Comparison of ENCODE assay signal across 9 cellular contexts in genomic region chr15:59373215-59373614, GRCh38. TPM values are rescaled to one million over a fixed set of nuclear protein-coding genes. Genes with fewer than 3 reads are reported as not detected.
DNase-seq lines count a peak whose midpoint lies in the region; ATAC-seq and TF ChIP-seq lines count a peak whose summit lies in the region.
"Had no signal": no experiment of that assay in that cellular context is flagged by ENCODE, and none has a peak within 500 bp of the region (broad histone marks: within the 10 kb centered on the region; RNA-seq: fewer than 3 reads in every experiment).

No MANE protein-coding gene starts in this region.

- no peaks in the 10 kb centered on the region for H3K9me2 ChIP-seq in OCI-LY1 (ENCODE audit: low read depth, low read length)

- TF ChIP-seq CTCF in BE2C (IDR thresholded peaks at IDR 0.05; ENCODE audit: low read depth, low read length) (no peak), OCI-LY1 (IDR thresholded peaks at IDR 0.05; ENCODE audit: low read length) (no peak), endodermal cell (conservative IDR thresholded peaks at IDR 0.05) (no peak), neural crest cell (conservative IDR thresholded peaks at IDR 0.05) (no peak), mucosa of descending colon (IDR thresholded peaks at IDR 0.05) (no peak)

- no peak overlapping the region for H2AFZ ChIP-seq in OCI-LY1 (ENCODE audit: low read length)

- DNase-seq in BE2C (no peak), endodermal cell (no peak), neural crest cell (ENCODE audit: low read depth, low spot score) (no peak), DMS153 (lab: John Stamatoyannopoulos, UW) (no peak), mucosa of descending colon (no peak), amygdala (lab: John Stamatoyannopoulos, UW) (no peak), OCI-M2 (lab: John Stamatoyannopoulos, UW; ENCODE audit: unreplicated experiment) (no peak)
- DNase-seq: activated naive CD4-positive, alpha-beta T cell had no signal

- H3K79me2 ChIP-seq in OCI-LY1 (ENCODE audit: insufficient read depth, low read length): peaks cover 69% of the 10 kb centered on the region

- H3K27ac ChIP-seq in OCI-LY1 (ENCODE audit: low read depth, low read length, poor library complexity, severe bottlenecking) (peak overlapping the region; percentile 86), endodermal cell (ENCODE audit: low read depth, low read length) (no peak overlapping the region)

- WGBS in endodermal cell (ENCODE audit: insufficient coverage in 1 of 2, insufficient read length in 1 of 2), 2 experiments: 6 to 7% methylated on average over 3 to 4 of the region's 6 CpGs

- H3K4me3 ChIP-seq in BE2C (ENCODE audit: low read depth, low read length) (peak overlapping the region; percentile 68), OCI-LY1 (ENCODE audit: low read depth, low read length, poor library complexity, severe bottlenecking) (peak overlapping the region; percentile 87), endodermal cell (ENCODE audit: low read length) (peak overlapping the region; percentile 91), mucosa of descending colon (no peak overlapping the region)

- H3K9ac ChIP-seq in OCI-LY1 (ENCODE audit: low read length) (peak overlapping the region; percentile 99), endodermal cell (ENCODE audit: extremely low read depth, low read length, poor library complexity, severe bottlenecking) (peak overlapping the region; percentile 89)

- H3F3A ChIP-seq in OCI-LY1 (ENCODE audit: insufficient read depth, low read length): 0 out of 2 replicates have a peak, but pooled peaks cover 3% of the 10 kb centered on the region

- H3K4me1 ChIP-seq in BE2C (no peaks in the 10 kb centered on the region), OCI-LY1 (ENCODE audit: insufficient read depth, low read length, severe bottlenecking) (peaks cover 67% of the 10 kb centered on the region), endodermal cell (ENCODE audit: control insufficient read depth, insufficient read depth, low read length) (no peaks in the 10 kb centered on the region), mucosa of descending colon (ENCODE audit: low read depth) (no peaks in the 10 kb centered on the region)

- H3K27me3 Mint-ChIP-seq in endodermal cell (ENCODE audit: insufficient read depth): peaks cover 17% of the 10 kb centered on the region
- H3K27me3 Mint-ChIP-seq in neural crest cell (ENCODE audit: low read depth): peaks cover 32% of the 10 kb centered on the region

- ATAC-seq in mucosa of descending colon: no peak

- H4K20me1 ChIP-seq in OCI-LY1 (ENCODE audit: insufficient read depth, low read length): no peaks in the 10 kb centered on the region

- H3K4me3 Mint-ChIP-seq in endodermal cell (peak overlapping the region; percentile 82), neural crest cell (peak overlapping the region; percentile 97)

- intact Hi-C loops in mucosa of descending colon (cut with DNase I, micrococcal nuclease): no loop called here

- H3K4me1 Mint-ChIP-seq in endodermal cell: peaks cover 13% of the 10 kb centered on the region
- H3K4me1 Mint-ChIP-seq in neural crest cell: peaks cover 19% of the 10 kb centered on the region

- peak overlapping the region; percentile 79 for H3K4me2 ChIP-seq in OCI-LY1 (ENCODE audit: low read length)

- H3K27me3 ChIP-seq in BE2C: peaks cover 66% of the 10 kb centered on the region
- H3K27me3 ChIP-seq in OCI-LY1 (ENCODE audit: insufficient read depth, low read length): no peaks in the 10 kb centered on the region
- H3K27me3 ChIP-seq in endodermal cell (ENCODE audit: control insufficient read depth, insufficient read depth, low read length, poor library complexity, severe bottlenecking): peaks cover 3% of the 10 kb centered on the region

- H3K36me3 ChIP-seq in BE2C: no peaks in the 10 kb centered on the region
- H3K36me3 ChIP-seq in OCI-LY1 (ENCODE audit: insufficient read depth, low read length): peaks cover 7% of the 10 kb centered on the region; the same call in 1 of the 2 replicates
- H3K36me3 ChIP-seq in endodermal cell (ENCODE audit: control insufficient read depth, insufficient read depth, low read length): no peaks in the 10 kb centered on the region
- no peaks in the 10 kb centered on the region for H3K36me3 ChIP-seq in mucosa of descending colon (ENCODE audit: low read depth)

- H3K27ac Mint-ChIP-seq in endodermal cell: peak overlapping the region; percentile 98
- H3K27ac Mint-ChIP-seq in neural crest cell (ENCODE audit: unreplicated experiment): peak overlapping the region; percentile 94

- no peaks in the 10 kb centered on the region for H3K9me3 Mint-ChIP-seq in endodermal cell
- no peaks in the 10 kb centered on the region for H3K9me3 Mint-ChIP-seq in neural crest cell

- H3K9me3 ChIP-seq in BE2C (no peaks in the 10 kb centered on the region), OCI-LY1 (ENCODE audit: low read length) (no peaks in the 10 kb centered on the region), endodermal cell (ENCODE audit: control insufficient read depth, low read length) (no peaks in the 10 kb centered on the region), mucosa of descending colon (no peaks in the 10 kb centered on the region)

- H3K36me3 Mint-ChIP-seq in endodermal cell (ENCODE audit: low read depth) (no peaks in the 10 kb centered on the region), neural crest cell (ENCODE audit: low read depth) (no peaks in the 10 kb centered on the region)

RNA-seq across cellular contexts. Expression of gene MYO1E, which starts 0.5 kb away (rescaled TPM):
- polyA plus RNA-seq in BE2C (2012; ENCODE audit: insufficient read depth, insufficient read length, low read depth): 0.06 TPM
- total RNA-seq in endodermal cell (10 to 100 TPM; 47.8 to 65.6 TPM), neural crest cell (26.1 and 34.5 TPM in 2 replicates), mucosa of descending colon (100 to 1,000 TPM; 189 to 325 (median 283) TPM)
- 22.1 TPM for polyA plus RNA-seq in endodermal cell (2013, experiment 1 of 2)
- 17.6 TPM for polyA plus RNA-seq in endodermal cell (2013, experiment 2 of 2)
